In genomic region chr5:34957857-34958690, GRCh38 we compare ENCODE assay signal across 1 cellular context.
TF ChIP-seq lines count a peak whose summit lies in the region.

No MANE protein-coding gene starts in this region.

TF ChIP-seq in SK-N-SH treated with all-trans-retinoic acid at 6 μM for 48 hours, 23 proteins besides CTCF, POLR2A, EP300 and RAD21 (continued from another document):
- no peak for TF ChIP-seq TSHZ2 (CRISPR knock-in tag; IDR thresholded peaks at IDR 0.05)
